20 cellular contexts compared by ENCODE assay signal in the genomic region with DNA sequence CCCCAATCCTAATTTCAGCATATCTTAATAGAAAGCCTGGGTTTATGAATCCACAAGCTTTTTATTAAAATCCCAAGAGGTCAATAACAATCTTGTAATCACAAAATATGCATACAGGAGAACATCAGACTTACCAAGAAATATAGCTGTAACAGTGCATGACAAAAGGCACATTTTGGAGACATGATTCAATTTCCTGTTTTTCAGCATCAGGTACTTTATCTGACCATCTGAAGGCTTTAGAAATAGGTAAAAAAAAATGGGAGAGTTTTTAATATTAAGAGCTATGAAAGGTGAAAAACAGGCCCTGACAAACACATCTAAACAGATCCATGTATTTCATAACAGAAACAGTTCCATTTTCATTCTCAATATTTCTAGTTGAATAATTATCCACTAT.
DNase-seq lines count a peak whose midpoint lies in the region; ATAC-seq, FAIRE-seq and TF ChIP-seq lines count a peak whose summit lies in the region.
"Had no signal": no experiment of that assay in that cellular context is flagged by ENCODE, and none has a peak within 500 bp of the region (broad histone marks: within the 10 kb centered on the region; RNA-seq: fewer than 3 reads in every experiment).

No MANE protein-coding gene starts in this region.

- ATAC-seq in A549 (no peak), GM19351 (IDR thresholded peaks at IDR 0.05; ENCODE audit: unreplicated experiment) (no peak), GM18870 (IDR thresholded peaks at IDR 0.05; ENCODE audit: unreplicated experiment) (no peak), GM18498 (IDR thresholded peaks at IDR 0.05; ENCODE audit: unreplicated experiment) (no peak)

- H2AFZ ChIP-seq in Loucy (ENCODE audit: low read length): peak overlapping the region; percentile 54

- TF ChIP-seq EP300 in A549 (IDR thresholded peaks at IDR 0.05): no peak

- H3K79me2 ChIP-seq in Loucy (ENCODE audit: insufficient read depth, low read length): no peaks in the 10 kb centered on the region

- H3K4me2 ChIP-seq in A549 (no peak overlapping the region), Loucy (ENCODE audit: low read depth, low read length, poor library complexity, severe bottlenecking) (no peak overlapping the region)
- H3K4me2 ChIP-seq: KMS-11 had no signal

- no peak for TF ChIP-seq POLR2A in A549 (IDR thresholded peaks at IDR 0.05; ENCODE audit: low read length)

- POLR2A ChIA-PET in A549 (lab: Yijun Ruan, JAX): no interaction called here

- no peak overlapping the region for H3K9ac ChIP-seq in Loucy (ENCODE audit: low read depth, low read length, poor library complexity, severe bottlenecking)
- H3K9ac ChIP-seq: KMS-11 had no signal

- DNase-seq in A549 (ENCODE audit: low read depth in 1 of 2, low spot score in 1 of 2): no peak
- DNase-seq in WERI-Rb-1: no peak
- DNase-seq in glutamatergic neuron: no peak
- no peak for DNase-seq in NK-92 (lab: John Stamatoyannopoulos, UW; ENCODE audit: unreplicated experiment)
- DNase-seq: CD4-positive, alpha-beta T cell; DMS79; H7; HFFc6; IMR-90; NCI-H1105; NCI-H2029 treated with DMSO at 0.1 percent for 48 hours; NK-92 treated with Interleukin-12 subunit alpha and Interleukin-12 subunit beta, amount 100 ng/mL, for 24 hours; RPMI8226; SHP77 treated with DMSO at 0.1 percent for 48 hours had no signal

- H3K9me2 ChIP-seq in Loucy (replicated peaks; ENCODE audit: low read depth, low read length): no peaks in the 10 kb centered on the region

- peak; percentile 28 for FAIRE-seq in A549 (lab: Jason Lieb, UNC)

- H3K4me1 ChIP-seq in A549 (peaks cover 11% of the 10 kb centered on the region), Loucy (ENCODE audit: insufficient read depth, low read length, poor library complexity, severe bottlenecking) (no peaks in the 10 kb centered on the region)

- H3F3A ChIP-seq in Loucy (ENCODE audit: low read depth): no peaks in the 10 kb centered on the region

- CTCF ChIA-PET in A549 (lab: Yijun Ruan, JAX): interaction anchor here (1.1 to 2.8 kb wide), 4 partner anchors 28 to 295 kb away, joined by 3 to 30 read pairs (median 4); no protein-coding TSS in a partner anchor

- H3K9me3 Mint-ChIP-seq in glutamatergic neuron (ENCODE audit: unreplicated experiment): no peaks in the 10 kb centered on the region
- H3K9me3 Mint-ChIP-seq: CD4-positive, alpha-beta T cell; HFFc6 had no signal

- H3K4me3 Mint-ChIP-seq in glutamatergic neuron (ENCODE audit: unreplicated experiment): peak overlapping the region; percentile 89
- H3K4me3 Mint-ChIP-seq: CD4-positive, alpha-beta T cell; HFFc6 had no signal

- H3K4me1 Mint-ChIP-seq in glutamatergic neuron (ENCODE audit: low read depth, unreplicated experiment): peaks cover 45% of the 10 kb centered on the region

- no peak for TF ChIP-seq RAD21 in A549 (conservative IDR thresholded peaks at IDR 0.05 in 1 of 2, IDR thresholded peaks at IDR 0.05 in 1 of 2)

- H3K36me3 ChIP-seq in Loucy (ENCODE audit: insufficient read depth, low read length) (no peaks in the 10 kb centered on the region), WERI-Rb-1 (no peaks in the 10 kb centered on the region)

- no peak for TF ChIP-seq CTCF in A549 (IDR thresholded peaks at IDR 0.05)
- TF ChIP-seq CTCF in Loucy (conservative IDR thresholded peaks at IDR 0.05; ENCODE audit: low read length): no peak
- TF ChIP-seq CTCF in WERI-Rb-1 (IDR thresholded peaks at IDR 0.05; ENCODE audit: low read depth, low read length): no peak
- TF ChIP-seq CTCF in glutamatergic neuron (IDR thresholded peaks at IDR 0.05; ENCODE audit: partially characterized antibody, unreplicated experiment): no peak

- H3K27ac ChIP-seq in A549: no peak overlapping the region
- peak overlapping the region; percentile 78 for H3K27ac ChIP-seq in WERI-Rb-1
- H3K27ac ChIP-seq: KMS-11, SK-N-MC had no signal

- H3K36me3 Mint-ChIP-seq in glutamatergic neuron (ENCODE audit: unreplicated experiment): no peaks in the 10 kb centered on the region

- H3K27ac Mint-ChIP-seq in glutamatergic neuron (ENCODE audit: unreplicated experiment): peak overlapping the region; percentile 96
- H3K27ac Mint-ChIP-seq: CD4-positive, alpha-beta T cell; HFFc6 had no signal

- no peaks in the 10 kb centered on the region for H3K27me3 Mint-ChIP-seq in glutamatergic neuron (ENCODE audit: unreplicated experiment)
- H3K27me3 Mint-ChIP-seq: CD4-positive, alpha-beta T cell had no signal

- H3K4me3 ChIP-seq in A549 (no peak overlapping the region), Loucy (ENCODE audit: low read length, poor library complexity, severe bottlenecking) (no peak overlapping the region), WERI-Rb-1 (ENCODE audit: low read depth, low read length) (peak overlapping the region; percentile 35)
- H3K4me3 ChIP-seq: SK-N-MC had no signal

- no peaks in the 10 kb centered on the region for H4K20me1 ChIP-seq in Loucy (ENCODE audit: insufficient read depth, low read length, poor library complexity, severe bottlenecking)

- no peaks in the 10 kb centered on the region for H3K27me3 ChIP-seq in Loucy (ENCODE audit: insufficient read depth, low read length, poor library complexity, severe bottlenecking)
- no peaks in the 10 kb centered on the region for H3K27me3 ChIP-seq in WERI-Rb-1 (ENCODE audit: insufficient read depth, low read depth, severe bottlenecking)

- H3K9me3 ChIP-seq in A549 (no peaks in the 10 kb centered on the region), Loucy (ENCODE audit: insufficient read depth, low read depth, low read length) (no peaks in the 10 kb centered on the region), WERI-Rb-1 (ENCODE audit: severe bottlenecking) (no peaks in the 10 kb centered on the region)

TF ChIP-seq in A549, 52 proteins besides CTCF, POLR2A, EP300 and RAD21:
- TF ChIP-seq HDAC2 (IDR thresholded peaks at IDR 0.05) (no peak), FOXS1 (CRISPR knock-in tag; IDR thresholded peaks at IDR 0.05) (no peak), KDM1A (IDR thresholded peaks at IDR 0.05; ENCODE audit: low read depth) (no peak), SMC3 (IDR thresholded peaks at IDR 0.05) (no peak), CBX8 (IDR thresholded peaks at IDR 0.05) (no peak), NPAS2 (CRISPR knock-in tag; IDR thresholded peaks at IDR 0.05; ENCODE audit: borderline replicate concordance) (no peak), NR3C1 (IDR thresholded peaks at IDR 0.05) (no peak), RNF2 (IDR thresholded peaks at IDR 0.05; ENCODE audit: borderline replicate concordance, low read depth) (no peak), JUNB (IDR thresholded peaks at IDR 0.05) (no peak), BHLHE40 (IDR thresholded peaks at IDR 0.05; ENCODE audit: low read depth, low read length) (no peak), CEBPB (IDR thresholded peaks at IDR 0.05) (no peak), ZSCAN20 (CRISPR knock-in tag; IDR thresholded peaks at IDR 0.05) (no peak), FOSL2 (IDR thresholded peaks at IDR 0.05) (no peak), FOSL2 (CRISPR knock-in tag; IDR thresholded peaks at IDR 0.05) (no peak), CHD4 (IDR thresholded peaks at IDR 0.05; ENCODE audit: borderline replicate concordance) (no peak)
- TF ChIP-seq, protein P1, sequence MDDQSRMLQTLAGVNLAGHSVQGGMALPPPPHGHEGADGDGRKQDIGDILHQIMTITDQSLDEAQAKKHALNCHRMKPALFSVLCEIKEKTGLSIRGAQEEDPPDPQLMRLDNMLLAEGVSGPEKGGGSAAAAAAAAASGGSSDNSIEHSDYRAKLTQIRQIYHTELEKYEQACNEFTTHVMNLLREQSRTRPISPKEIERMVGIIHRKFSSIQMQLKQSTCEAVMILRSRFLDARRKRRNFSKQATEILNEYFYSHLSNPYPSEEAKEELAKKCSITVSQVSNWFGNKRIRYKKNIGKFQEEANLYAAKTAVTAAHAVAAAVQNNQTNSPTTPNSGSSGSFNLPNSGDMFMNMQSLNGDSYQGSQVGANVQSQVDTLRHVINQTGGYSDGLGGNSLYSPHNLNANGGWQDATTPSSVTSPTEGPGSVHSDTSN (IDR thresholded peaks at IDR 0.05): no peak
- TF ChIP-seq, protein P2, sequence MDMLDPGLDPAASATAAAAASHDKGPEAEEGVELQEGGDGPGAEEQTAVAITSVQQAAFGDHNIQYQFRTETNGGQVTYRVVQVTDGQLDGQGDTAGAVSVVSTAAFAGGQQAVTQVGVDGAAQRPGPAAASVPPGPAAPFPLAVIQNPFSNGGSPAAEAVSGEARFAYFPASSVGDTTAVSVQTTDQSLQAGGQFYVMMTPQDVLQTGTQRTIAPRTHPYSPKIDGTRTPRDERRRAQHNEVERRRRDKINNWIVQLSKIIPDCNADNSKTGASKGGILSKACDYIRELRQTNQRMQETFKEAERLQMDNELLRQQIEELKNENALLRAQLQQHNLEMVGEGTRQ (IDR thresholded peaks at IDR 0.05): no peak
- TF ChIP-seq, protein P3, sequence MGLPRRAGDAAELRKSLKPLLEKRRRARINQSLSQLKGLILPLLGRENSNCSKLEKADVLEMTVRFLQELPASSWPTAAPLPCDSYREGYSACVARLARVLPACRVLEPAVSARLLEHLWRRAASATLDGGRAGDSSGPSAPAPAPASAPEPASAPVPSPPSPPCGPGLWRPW (IDR thresholded peaks at IDR 0.05): no peak
